16 cellular contexts compared by ENCODE assay signal in genomic region chr6:134106702-134107101, GRCh38. TPM values are rescaled to one million over a fixed set of nuclear protein-coding genes. Genes with fewer than 3 reads are reported as not detected.
A peak's percentile ranks its signal among the peaks of the same experiment; 100 is the strongest.
DNase-seq lines count a peak whose midpoint lies in the region; ATAC-seq, FAIRE-seq and TF ChIP-seq lines count a peak whose summit lies in the region.
"Had no signal": no experiment of that assay in that cellular context is flagged by ENCODE, and none has a peak within 500 bp of the region (broad histone marks: within the 10 kb centered on the region; RNA-seq: fewer than 3 reads in every experiment).

No MANE protein-coding gene starts in this region.

- H3F3A ChIP-seq in GM23338 (replicated peaks; ENCODE audit: low read depth): no peaks in the 10 kb centered on the region

- no peaks in the 10 kb centered on the region for H3K27me3 Mint-ChIP-seq in GM23338 (ENCODE audit: insufficient read depth, low read depth, poor library complexity)
- peaks cover 26% of the 10 kb centered on the region for H3K27me3 Mint-ChIP-seq in activated CD4-positive, alpha-beta T cell treated with anti-CD3 and anti-CD28 coated beads, Interleukin-2, amount 10 ng/mL, durations not matched to agents 24 days and 14 days

- TF ChIP-seq CTCF in GM23338 (conservative IDR thresholded peaks at IDR 0.05; ENCODE audit: low read depth in 2 of 2) (no peak), Panc1 (IDR thresholded peaks at IDR 0.05) (no peak), kidney (IDR thresholded peaks at IDR 0.05; ENCODE audit: borderline replicate concordance, extremely low read depth, insufficient read depth) (no peak)

- ATAC-seq in GM23338: no peak
- ATAC-seq in Panc1: no peak
- ATAC-seq in GM21737 (IDR thresholded peaks at IDR 0.05; ENCODE audit: unreplicated experiment): no peak
- ATAC-seq: HCT116, HepG2 had no signal

- no peak overlapping the region for H3K27ac ChIP-seq in GM23338 (ENCODE audit: low read depth)
- H3K27ac ChIP-seq in Panc1 (ENCODE audit: low read length): peak overlapping the region; percentile 48; the same call in 1 of the 2 replicates
- H3K27ac ChIP-seq in kidney (ENCODE audit: low read depth in 2 of 2, low read length in 2 of 2): no peak overlapping the region
- no peak overlapping the region for H3K27ac ChIP-seq in small intestine (ENCODE audit: low read depth in 1 of 2, low read length in 1 of 2)
- H3K27ac ChIP-seq: BLaER1 had no signal

- no TSS peak for BruUV-seq in Panc1 (replicated peaks; lab: Mats Ljungman, UMichigan)

- POLR2A ChIA-PET in Panc1 (lab: Charles Lee): no interaction called here

- H3K4me3 ChIP-seq in GM23338 (no peak overlapping the region), Panc1 (ENCODE audit: low read depth in 2 of 2, low read length in 2 of 2) (no peak overlapping the region), kidney (ENCODE audit: low read length in 2 of 2) (no peak overlapping the region), small intestine (ENCODE audit: low read depth in 1 of 2, low read length in 2 of 2) (no peak overlapping the region)
- H3K4me3 ChIP-seq: BLaER1 had no signal

- H2AFZ ChIP-seq in GM23338: peak overlapping the region; percentile 70; the same call in 1 of the 2 replicates

- H3K4me1 Mint-ChIP-seq in GM23338: no peaks in the 10 kb centered on the region
- no peaks in the 10 kb centered on the region for H3K4me1 Mint-ChIP-seq in activated CD4-positive, alpha-beta T cell treated with anti-CD3 and anti-CD28 coated beads, Interleukin-2, amount 10 ng/mL, durations not matched to agents 24 days and 14 days
- H3K4me1 Mint-ChIP-seq: CD4-positive, alpha-beta memory T cell had no signal

- no peak overlapping the region for H3K4me3 Mint-ChIP-seq in GM23338
- no peak overlapping the region for H3K4me3 Mint-ChIP-seq in activated CD4-positive, alpha-beta T cell treated with anti-CD3 and anti-CD28 coated beads, Interleukin-2, amount 10 ng/mL, durations not matched to agents 24 days and 14 days
- H3K4me3 Mint-ChIP-seq: CD14-positive monocyte; CD4-positive, alpha-beta memory T cell; HFFc6 had no signal

- FAIRE-seq in kidney (lab: Jason Lieb, UNC) (peak; percentile 3), small intestine (lab: Jason Lieb, UNC) (no peak)
- FAIRE-seq: A204.1, HepG2 had no signal

- DNase-seq in GM23338 (ENCODE audit: low spot score): no peak
- DNase-seq in Panc1 (ENCODE audit: low read depth, low spot score): no peak
- DNase-seq in kidney: no peak
- no peak for DNase-seq in NCI-H82 treated with DMSO at 0.1 percent for 48 hours (lab: John Stamatoyannopoulos, UW; ENCODE audit: unreplicated experiment)
- DNase-seq in small intestine: no peak
- no peak for DNase-seq in activated CD4-positive, alpha-beta T cell treated with anti-CD3 and anti-CD28 coated beads, Interleukin-2, amount 10 ng/mL, durations not matched to agents 24 days and 14 days
- DNase-seq: CD4-positive, alpha-beta memory T cell; GF-D8; HFFc6; KG1 had no signal

- no peaks in the 10 kb centered on the region for H3K36me3 ChIP-seq in GM23338 (ENCODE audit: insufficient read depth)
- no peaks in the 10 kb centered on the region for H3K36me3 ChIP-seq in Panc1 (ENCODE audit: control insufficient read depth, insufficient read depth, low read length)
- no peaks in the 10 kb centered on the region for H3K36me3 ChIP-seq in kidney (ENCODE audit: control insufficient read depth in 1 of 2, insufficient read depth in 2 of 2, low read length in 2 of 2)
- no peaks in the 10 kb centered on the region for H3K36me3 ChIP-seq in small intestine (ENCODE audit: control insufficient read depth in 2 of 2, insufficient read depth in 2 of 2, low read length in 2 of 2)
- H3K36me3 ChIP-seq: BLaER1 had no signal

- CTCF ChIA-PET in Panc1 (lab: Charles Lee): interaction anchor here (1.5 kb wide), 1 partner anchor 10 kb away, joined by 5 read pairs; no protein-coding TSS in a partner anchor

- intact Hi-C loops in Panc1 (cut with micrococcal nuclease; ENCODE audit: unreplicated experiment) (no loop called here), kidney (cut with DNase I) (no loop called here)
- intact Hi-C loops in activated CD4-positive, alpha-beta T cell treated with anti-CD3 and anti-CD28 coated beads, Interleukin-2, amount 10 ng/mL, durations not matched to agents 24 days and 14 days (cut with micrococcal nuclease): no loop called here

- no peaks in the 10 kb centered on the region for H4K20me1 ChIP-seq in GM23338 (replicated peaks; ENCODE audit: insufficient read depth)
- H4K20me1 ChIP-seq: BLaER1 had no signal

- H3K4me1 ChIP-seq in GM23338 (ENCODE audit: insufficient read depth) (no peaks in the 10 kb centered on the region), Panc1 (ENCODE audit: control insufficient read depth, insufficient read depth, low read length) (peaks cover 11% of the 10 kb centered on the region), kidney (ENCODE audit: control insufficient read depth in 1 of 2, insufficient read depth in 1 of 2, low read depth in 1 of 2, low read length in 2 of 2) (no peaks in the 10 kb centered on the region), small intestine (ENCODE audit: control insufficient read depth in 2 of 2, insufficient read depth in 1 of 2, low read depth in 1 of 2, low read length in 1 of 2) (no peaks in the 10 kb centered on the region)
- H3K4me1 ChIP-seq: BLaER1 had no signal

- H3K36me3 Mint-ChIP-seq in GM23338 (ENCODE audit: low read depth): no peaks in the 10 kb centered on the region
- H3K36me3 Mint-ChIP-seq in activated CD4-positive, alpha-beta T cell treated with anti-CD3 and anti-CD28 coated beads, Interleukin-2, amount 10 ng/mL, durations not matched to agents 24 days and 14 days (ENCODE audit: low read depth): no peaks in the 10 kb centered on the region
- H3K36me3 Mint-ChIP-seq: CD14-positive monocyte; CD4-positive, alpha-beta memory T cell had no signal

- in situ Hi-C loops in Panc1 (cut with HindIII; ENCODE audit: low pct_unique_long_range_greater_than_20kb, low sequenced_read_pairs): no loop called here

- H3K9me3 ChIP-seq in Panc1 (ENCODE audit: control insufficient read depth, insufficient read depth, low read depth, low read length) (no peaks in the 10 kb centered on the region), kidney (ENCODE audit: control insufficient read depth in 1 of 2, low read length in 2 of 2) (no peaks in the 10 kb centered on the region), small intestine (ENCODE audit: control insufficient read depth, low read depth) (no peaks in the 10 kb centered on the region)
- H3K9me3 ChIP-seq: BLaER1 had no signal

- H3K27ac Mint-ChIP-seq in GM23338: no peak overlapping the region
- H3K27ac Mint-ChIP-seq in activated CD4-positive, alpha-beta T cell treated with anti-CD3 and anti-CD28 coated beads, Interleukin-2, amount 10 ng/mL, durations not matched to agents 24 days and 14 days: no peak overlapping the region
- H3K27ac Mint-ChIP-seq: CD14-positive monocyte; CD4-positive, alpha-beta memory T cell; HFFc6 had no signal

- H3K27me3 ChIP-seq in GM23338 (ENCODE audit: insufficient read depth): no peaks in the 10 kb centered on the region
- H3K27me3 ChIP-seq in Panc1 (ENCODE audit: control insufficient read depth, insufficient read depth, low read length): no peaks in the 10 kb centered on the region
- H3K27me3 ChIP-seq in small intestine (ENCODE audit: control insufficient read depth in 2 of 2, insufficient read depth in 2 of 2, low read length in 2 of 2): no peaks in the 10 kb centered on the region
- H3K27me3 ChIP-seq: BLaER1 had no signal

- WGBS in small intestine, 3 donors: 47 to 58% (median 49%) methylated on average over 2 of the region's 2 CpGs

- H3K9me3 Mint-ChIP-seq in GM23338: no peaks in the 10 kb centered on the region
- no peaks in the 10 kb centered on the region for H3K9me3 Mint-ChIP-seq in activated CD4-positive, alpha-beta T cell treated with anti-CD3 and anti-CD28 coated beads, Interleukin-2, amount 10 ng/mL, durations not matched to agents 24 days and 14 days
- H3K9me3 Mint-ChIP-seq: CD14-positive monocyte; CD4-positive, alpha-beta memory T cell; HFFc6 had no signal

- no peak overlapping the region for H3K4me2 ChIP-seq in GM23338
- H3K4me2 ChIP-seq: BLaER1 had no signal

- no peaks in the 10 kb centered on the region for H3K9me2 ChIP-seq in GM23338 (ENCODE audit: insufficient read depth)

- H3K9ac ChIP-seq in kidney (ENCODE audit: low read length in 2 of 2): no peak overlapping the region
- H3K9ac ChIP-seq: BLaER1 had no signal

- no peaks in the 10 kb centered on the region for H3K79me2 ChIP-seq in GM23338 (replicated peaks; ENCODE audit: insufficient read depth)

TF ChIP-seq in GM23338, 12 proteins besides CTCF, POLR2A, EP300 and RAD21 (continues in another document):
- no peak for TF ChIP-seq STAT1 (IDR thresholded peaks at IDR 0.05; ENCODE audit: unreplicated experiment)
- TF ChIP-seq JUNB (IDR thresholded peaks at IDR 0.05; ENCODE audit: unreplicated experiment): no peak
- no peak for TF ChIP-seq ZNF114 (CRISPR knock-in tag; IDR thresholded peaks at IDR 0.05)
- no peak for TF ChIP-seq EZH2 (IDR thresholded peaks at IDR 0.05; ENCODE audit: low read depth, unreplicated experiment)
- TF ChIP-seq CREB1 (CRISPR knock-in tag; IDR thresholded peaks at IDR 0.05; ENCODE audit: low read depth): no peak
- TF ChIP-seq ZNF331 (CRISPR knock-in tag; IDR thresholded peaks at IDR 0.05; ENCODE audit: low read depth): no peak
- no peak for TF ChIP-seq NANOG (IDR thresholded peaks at IDR 0.05; ENCODE audit: borderline replicate concordance)
- TF ChIP-seq ETS1 (IDR thresholded peaks at IDR 0.05): no peak
- no peak for TF ChIP-seq POLR2AphosphoS5 (IDR thresholded peaks at IDR 0.05; ENCODE audit: low read depth)

RNA-seq across cellular contexts. Expression of gene SLC2A12, which starts 54.3 kb away (rescaled TPM):
- total RNA-seq in GM23338 (2014; rRNA removed; shearing (Covaris generic)): 4.8 and 4.9 TPM in 2 replicates
- 2.8 and 2.9 TPM in 2 replicates for polyA plus RNA-seq in GM23338 (2016; fragmentation: Nextera tagmentation; extraction: Ambion mirVana)
- total RNA-seq in Panc1 (2021; ENCODE audit: unreplicated experiment): 12.3 TPM
- 13.8 TPM for polyA plus RNA-seq in Panc1 (2012; ENCODE audit: insufficient read length)
- 0.38 TPM for total RNA-seq in kidney
- polyA plus RNA-seq in kidney (ENCODE audit: insufficient read depth, low read depth, low replicate concordance): 4.6 TPM
- 1 to 10 TPM in 2 of 3 donors, under 1 TPM in 1; 0.39 to 1.6 (median 1.1) TPM for polyA plus RNA-seq in small intestine
- not detected in 2 replicates for total RNA-seq in activated CD4-positive, alpha-beta T cell treated with anti-CD3 and anti-CD28 coated beads, Interleukin-2, amount 10 ng/mL, durations not matched to agents 24 days and 14 days
- total RNA-seq: CD4-positive, alpha-beta memory T cell had no signal
- polyA plus RNA-seq: CD4-positive, alpha-beta memory T cell had no signal
